In genomic region chr4:83548151-83548905, GRCh38 we compare ENCODE assay signal across 8 cellular contexts. TPM values are rescaled to one million over a fixed set of nuclear protein-coding genes. Genes with fewer than 3 reads are reported as not detected.
DNase-seq lines count a peak whose midpoint lies in the region; ATAC-seq and TF ChIP-seq lines count a peak whose summit lies in the region.

No MANE protein-coding gene starts in this region.

- no peak for TF ChIP-seq CTCF in Calu3 (IDR thresholded peaks at IDR 0.05; ENCODE audit: unreplicated experiment)
- TF ChIP-seq CTCF in hepatocyte (IDR thresholded peaks at IDR 0.05; ENCODE audit: poor library complexity) = no peak

- no peaks in the 10 kb centered on the region for H3K36me3 ChIP-seq in hepatocyte (replicated peaks; ENCODE audit: insufficient read depth, low read depth)

- intact Hi-C loops in Calu3 (cut with micrococcal nuclease; ENCODE audit: unreplicated experiment) = no loop called here

- DNase-seq in Calu3 (peak; percentile 76), HS-27A (ENCODE audit: low read depth) (peak; percentile 73), SHP77 (lab: John Stamatoyannopoulos, UW) (peak; percentile 83 to 86), hepatocyte (ENCODE audit: low spot score) (peak; percentile 49), caudate nucleus (lab: John Stamatoyannopoulos, UW) (no peak)
- DNase-seq in activated naive CD4-positive, alpha-beta T cell treated with anti-CD3 and anti-CD28 coated beads, Interleukin-2, amount 10 ng/mL, durations not matched to agents 7 days and 5 days = peak; percentile 65
- peak in 2 of 3 donors; percentile 20 to 26 for DNase-seq in stimulated activated CD4-positive, alpha-beta T cell treated with anti-CD3 and anti-CD28 coated beads, TNF-alpha, amount 100 ng/mL, for 1 hour (ENCODE audit: low read depth in 3 of 3, low spot score in 1 of 3)

- BruUV-seq in Calu3 (replicated peaks; lab: Mats Ljungman, UMichigan) = no TSS peak

- WGBS in hepatocyte (ENCODE audit: low lambda C conversion rate, missing lambda C conversion rate) = 82% methylated on average over 7 of the region's 7 CpGs

- no peaks in the 10 kb centered on the region for H3K9me3 Mint-ChIP-seq in Calu3 (ENCODE audit: low read depth, unreplicated experiment)
- H3K9me3 Mint-ChIP-seq in activated naive CD4-positive, alpha-beta T cell treated with anti-CD3 and anti-CD28 coated beads, Interleukin-2, amount 10 ng/mL, durations not matched to agents 7 days and 5 days = no peaks in the 10 kb centered on the region

- H3K79me2 ChIP-seq in hepatocyte = no peaks in the 10 kb centered on the region

- H3K27me3 ChIP-seq in hepatocyte = no peaks in the 10 kb centered on the region

- H3K9me2 ChIP-seq in hepatocyte (replicated peaks; ENCODE audit: insufficient read depth) = no peaks in the 10 kb centered on the region

- no peak overlapping the region for H3K4me3 ChIP-seq in hepatocyte

- H4K20me1 ChIP-seq in hepatocyte (ENCODE audit: insufficient read depth, poor library complexity, severe bottlenecking) = no peaks in the 10 kb centered on the region

- H3K27ac ChIP-seq in hepatocyte = no peak overlapping the region
- H3K27ac ChIP-seq in caudate nucleus (ENCODE audit: low read depth, low read length) = no peak overlapping the region

- H3K27ac Mint-ChIP-seq in Calu3 (ENCODE audit: unreplicated experiment) = peak overlapping the region; percentile 87
- H3K27ac Mint-ChIP-seq in activated naive CD4-positive, alpha-beta T cell treated with anti-CD3 and anti-CD28 coated beads, Interleukin-2, amount 10 ng/mL, durations not matched to agents 7 days and 5 days = peak overlapping the region; percentile 17

- no peak overlapping the region for H2AFZ ChIP-seq in hepatocyte

- H3K4me3 Mint-ChIP-seq in Calu3 (ENCODE audit: low read depth, unreplicated experiment) = no peak overlapping the region
- no peak overlapping the region for H3K4me3 Mint-ChIP-seq in activated naive CD4-positive, alpha-beta T cell treated with anti-CD3 and anti-CD28 coated beads, Interleukin-2, amount 10 ng/mL, durations not matched to agents 7 days and 5 days

- peaks cover 63% of the 10 kb centered on the region for H3K4me1 Mint-ChIP-seq in Calu3 (ENCODE audit: low read depth, unreplicated experiment)
- peaks cover 10% of the 10 kb centered on the region for H3K4me1 Mint-ChIP-seq in activated naive CD4-positive, alpha-beta T cell treated with anti-CD3 and anti-CD28 coated beads, Interleukin-2, amount 10 ng/mL, durations not matched to agents 7 days and 5 days

- peaks cover 10% of the 10 kb centered on the region for H3K36me3 Mint-ChIP-seq in Calu3 (ENCODE audit: insufficient read depth, unreplicated experiment)
- H3K36me3 Mint-ChIP-seq in activated naive CD4-positive, alpha-beta T cell treated with anti-CD3 and anti-CD28 coated beads, Interleukin-2, amount 10 ng/mL, durations not matched to agents 7 days and 5 days = no peaks in the 10 kb centered on the region

- H3K4me1 ChIP-seq in hepatocyte (ENCODE audit: insufficient read depth) = no peaks in the 10 kb centered on the region

- H3K4me2 ChIP-seq in hepatocyte = no peak overlapping the region

- ATAC-seq in GM21515 (IDR thresholded peaks at IDR 0.05; ENCODE audit: unreplicated experiment) = peak; percentile 88

- no peaks in the 10 kb centered on the region for H3K27me3 Mint-ChIP-seq in Calu3 (ENCODE audit: unreplicated experiment)
- H3K27me3 Mint-ChIP-seq in activated naive CD4-positive, alpha-beta T cell treated with anti-CD3 and anti-CD28 coated beads, Interleukin-2, amount 10 ng/mL, durations not matched to agents 7 days and 5 days = no peaks in the 10 kb centered on the region

- no peaks in the 10 kb centered on the region for H3K9me3 ChIP-seq in hepatocyte (ENCODE audit: low read depth)

- CTCF ChIA-PET in Calu3 (lab: Charles Lee) = interaction anchor here (0.5 to 1.8 kb wide), 2 partner anchors 12 to 66 kb away, joined by 3 to 7 read pairs; no protein-coding TSS in a partner anchor
- CTCF ChIA-PET in activated naive CD4-positive, alpha-beta T cell treated with anti-CD3 and anti-CD28 coated beads, Interleukin-2, amount 10 ng/mL, durations not matched to agents 7 days and 5 days (lab: Charles Lee) = interaction anchor here (0.5 kb wide), 1 partner anchor 91 kb away, joined by 3 read pairs; no protein-coding TSS in a partner anchor

RNA-seq across cellular contexts. Expression of gene GPAT3, which starts 12.4 kb away (rescaled TPM):
- total RNA-seq in Calu3 (2022) (4.4 and 4.7 TPM in 2 replicates), hepatocyte (4.4 and 8.9 TPM in 2 replicates)
- 3.2 and 3.3 TPM in 2 replicates for polyA plus RNA-seq in hepatocyte

Comparison
In these comparisons a context has a peak if more than half of its experiments do, and no peak if none do; other contexts are left out.
1. DNase-seq: peak in Calu3 (single experiment), HS-27A (single experiment), SHP77 (2 of 2), activated naive CD4-positive, alpha-beta T cell treated with anti-CD3 and anti-CD28 coated beads, Interleukin-2, amount 10 ng/mL, durations not matched to agents 7 days and 5 days (single experiment), hepatocyte (single experiment) and stimulated activated CD4-positive, alpha-beta T cell treated with anti-CD3 and anti-CD28 coated beads, TNF-alpha, amount 100 ng/mL, for 1 hour (2 of 3); none in caudate nucleus (0 of 61).